In the genomic region with DNA sequence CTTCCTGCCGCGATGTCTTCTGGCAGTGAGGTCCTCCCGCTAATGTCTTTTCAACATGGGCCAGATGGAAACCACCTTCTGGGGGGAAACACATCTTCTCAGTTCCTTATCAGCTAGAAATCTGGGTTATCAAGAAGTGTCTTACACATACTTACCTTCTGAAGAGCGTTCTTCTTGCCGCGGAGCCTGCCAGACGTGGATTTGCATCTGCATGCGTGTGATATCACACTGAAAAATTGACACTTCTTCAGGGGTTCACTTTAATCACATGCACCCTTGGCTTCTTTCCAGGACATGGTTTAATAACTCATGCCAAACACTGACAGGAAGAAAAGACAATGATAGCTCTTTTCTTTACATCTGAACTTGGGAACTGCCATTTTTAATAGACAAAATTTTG, we compare ENCODE assay signal across 26 cellular contexts.
"Had no signal": no experiment of that assay in that cellular context is flagged by ENCODE, and none has a peak within 500 bp of the region (broad histone marks: within the 10 kb centered on the region; RNA-seq: fewer than 3 reads in every experiment).

No MANE protein-coding gene starts in this region.

- H3K9me3 ChIP-seq: colonic mucosa, esophagus muscularis mucosa, left ventricle myocardium inferior, lower lobe of right lung, right lobe of liver, thyroid gland had no signal

- H3K79me2 ChIP-seq: parathyroid adenoma had no signal

- H3K9ac ChIP-seq: parathyroid adenoma had no signal

- H3K27ac ChIP-seq: colonic mucosa, epithelial cell of prostate, esophagus muscularis mucosa, left ventricle myocardium inferior, lower lobe of right lung, parathyroid adenoma, right lobe of liver, thyroid gland had no signal

- H3K36me3 ChIP-seq: colonic mucosa, esophagus muscularis mucosa, left ventricle myocardium inferior, lower lobe of right lung, right lobe of liver, thyroid gland had no signal

- ATAC-seq: left colon; lower lobe of right lung; natural killer cell treated with Interleukin-12 subunit alpha and Interleukin-12 subunit beta and Interleukin-15 and Interleukin-18, amount 100 ng/mL, for 72 hours; right lobe of liver; stimulated activated naive CD8-positive, alpha-beta T cell treated with anti-CD3 and anti-CD28 coated beads, Interleukin-15, amount 100 ng/mL, for 72 hours had no signal

- H3K4me3 ChIP-seq: colonic mucosa, esophagus muscularis mucosa, left ventricle myocardium inferior, lower lobe of right lung, right lobe of liver, smooth muscle cell, thyroid gland had no signal

- H3K4me1 ChIP-seq: colonic mucosa, esophagus muscularis mucosa, left ventricle myocardium inferior, lower lobe of right lung, parathyroid adenoma, right lobe of liver, thyroid gland had no signal

- H2AFZ ChIP-seq: parathyroid adenoma had no signal

- H3K4me2 ChIP-seq: smooth muscle cell had no signal

- DNase-seq: colonic mucosa; effector CD8-positive, alpha-beta T cell; endodermal cell; foreskin melanocyte; glutamatergic neuron; hypothalamus; immature natural killer cell; islet precursor cell; kidney glomerular epithelial cell; left colon; left ventricle myocardium inferior; lower lobe of right lung; right lobe of liver; stimulated activated CD4-positive, alpha-beta T cell treated with anti-CD3 and anti-CD28 coated beads, Interleukin-12 subunit alpha, Interleukin-12 subunit beta, amount 100 ng/mL, for 4 hours; stimulated activated CD4-positive, alpha-beta T cell treated with anti-CD3 and anti-CD28 coated beads, Interleukin-1b, Interleukin-23, amount 100 ng/mL, for 48 hours; stimulated activated CD4-positive, alpha-beta T cell treated with anti-CD3 and anti-CD28 coated beads, Interleukin-4, amount 100 ng/mL, for 1 hour; stimulated activated CD8-positive, alpha-beta memory T cell treated with anti-CD3 and anti-CD28 coated beads, Interleukin-4, amount 100 ng/mL, for 48 hours; stimulated activated naive CD4-positive, alpha-beta T cell; stimulated activated naive CD8-positive, alpha-beta T cell treated with anti-CD3 and anti-CD28 coated beads, Interleukin-15, amount 100 ng/mL, for 72 hours; thyroid gland; trophoblast cell had no signal

- H3K27me3 ChIP-seq: colonic mucosa, esophagus muscularis mucosa, right lobe of liver, thyroid gland had no signal
